In the genomic region with DNA sequence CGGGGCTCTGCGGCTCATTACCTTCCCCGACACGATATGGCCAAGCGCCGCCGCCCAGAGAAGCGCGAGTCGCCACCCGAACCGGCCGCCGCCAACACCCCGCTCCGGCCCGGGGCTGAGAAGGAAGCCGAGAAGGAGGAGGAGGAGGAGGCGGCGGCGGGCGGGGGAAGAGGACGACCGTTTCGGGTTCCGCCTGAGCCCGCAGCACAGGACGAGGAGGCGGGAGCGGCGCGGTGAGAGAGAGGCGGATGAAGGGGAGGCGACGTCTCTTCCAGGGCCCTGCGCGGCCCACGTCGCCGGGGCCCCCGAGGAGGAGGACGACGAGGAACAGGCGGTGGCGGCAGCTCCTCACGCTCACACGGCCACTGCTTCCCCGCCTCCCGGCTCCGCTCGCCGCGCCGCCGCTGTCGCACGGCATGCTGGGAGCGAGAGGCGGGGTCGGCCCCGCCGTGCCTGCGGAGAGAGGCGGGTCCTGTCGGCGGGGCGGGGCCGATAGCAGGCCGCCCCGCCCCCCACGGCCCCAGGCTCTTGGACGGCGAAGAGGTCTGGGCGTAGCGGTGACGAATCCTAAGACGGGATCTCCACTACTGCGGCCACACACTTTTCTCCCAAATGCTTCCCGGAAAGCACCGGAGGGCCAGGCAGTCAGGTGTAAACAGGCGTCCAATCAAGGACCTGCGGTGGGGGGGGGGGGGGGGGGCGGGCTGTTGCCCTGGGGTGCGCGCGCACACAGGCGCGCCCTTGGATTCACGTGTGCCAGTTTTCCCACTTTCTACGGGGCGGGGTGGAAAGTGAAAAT, we compare ENCODE assay signal across 8 cellular contexts.
DNase-seq lines count a peak whose midpoint lies in the region; ATAC-seq and TF ChIP-seq lines count a peak whose summit lies in the region.

No MANE protein-coding gene starts in this region.

- no peaks in the 10 kb centered on the region for H3K36me3 ChIP-seq in effector memory CD4-positive, alpha-beta T cell (ENCODE audit: control insufficient read depth, insufficient read depth, low read length)

- H3K27me3 ChIP-seq in effector memory CD4-positive, alpha-beta T cell (replicated peaks; ENCODE audit: control insufficient read depth, insufficient read depth, low read length, poor library complexity, severe bottlenecking) = no peaks in the 10 kb centered on the region

- peak overlapping the region; percentile 92 for H3K27ac ChIP-seq in C4-2B
- H3K27ac ChIP-seq in effector memory CD4-positive, alpha-beta T cell (ENCODE audit: insufficient read depth, low read length, poor library complexity, severe bottlenecking) = peak overlapping the region; percentile 97

- H3K4me3 ChIP-seq in effector memory CD4-positive, alpha-beta T cell (ENCODE audit: insufficient read depth, low read depth, low read length, poor library complexity, severe bottlenecking) = peak overlapping the region; percentile 98

- H3K9me3 ChIP-seq in effector memory CD4-positive, alpha-beta T cell (ENCODE audit: control insufficient read depth, low read length) = no peaks in the 10 kb centered on the region

- ATAC-seq in GM19324 (IDR thresholded peaks at IDR 0.05; ENCODE audit: low FRiP score, unreplicated experiment) = peak; percentile 77
- peak; percentile 50 for ATAC-seq in HG03457 (IDR thresholded peaks at IDR 0.05; ENCODE audit: unreplicated experiment)

- DNase-seq in NCI-H774 (lab: John Stamatoyannopoulos, UW) (peak; percentile 88), medulla oblongata (ENCODE audit: extremely low spot score) (peak; percentile 98)
- DNase-seq in activated CD8-positive, alpha-beta memory T cell treated with anti-CD3 and anti-CD28 coated beads for 4 hours (ENCODE audit: low read depth in 2 of 2) = peak; percentile 76 to 85
- DNase-seq in effector memory CD4-positive, alpha-beta T cell = peak; percentile 76 to 90 (median 85)
- DNase-seq in stimulated activated CD4-positive, alpha-beta T cell treated with anti-CD3 and anti-CD28 coated beads, TNF-alpha, amount 100 ng/mL, for 4 hours (ENCODE audit: low read depth in 3 of 3) = peak; percentile 77 to 83 (median 80)

- H3K4me1 ChIP-seq in effector memory CD4-positive, alpha-beta T cell (ENCODE audit: control insufficient read depth, insufficient read depth, low read length, poor library complexity, severe bottlenecking) = no peaks in the 10 kb centered on the region

- TF ChIP-seq CTCF in C4-2B (conservative IDR thresholded peaks at IDR 0.05) = no peak

Comparison
In these comparisons a context has a peak if more than half of its experiments do, and no peak if none do; other contexts are left out.
1. Peak in every context shown above with its lines: DNase-seq, ATAC-seq, H3K4me3 ChIP-seq and H3K27ac ChIP-seq.